ENCODE assay signal across 12 cellular contexts in the genomic region with DNA sequence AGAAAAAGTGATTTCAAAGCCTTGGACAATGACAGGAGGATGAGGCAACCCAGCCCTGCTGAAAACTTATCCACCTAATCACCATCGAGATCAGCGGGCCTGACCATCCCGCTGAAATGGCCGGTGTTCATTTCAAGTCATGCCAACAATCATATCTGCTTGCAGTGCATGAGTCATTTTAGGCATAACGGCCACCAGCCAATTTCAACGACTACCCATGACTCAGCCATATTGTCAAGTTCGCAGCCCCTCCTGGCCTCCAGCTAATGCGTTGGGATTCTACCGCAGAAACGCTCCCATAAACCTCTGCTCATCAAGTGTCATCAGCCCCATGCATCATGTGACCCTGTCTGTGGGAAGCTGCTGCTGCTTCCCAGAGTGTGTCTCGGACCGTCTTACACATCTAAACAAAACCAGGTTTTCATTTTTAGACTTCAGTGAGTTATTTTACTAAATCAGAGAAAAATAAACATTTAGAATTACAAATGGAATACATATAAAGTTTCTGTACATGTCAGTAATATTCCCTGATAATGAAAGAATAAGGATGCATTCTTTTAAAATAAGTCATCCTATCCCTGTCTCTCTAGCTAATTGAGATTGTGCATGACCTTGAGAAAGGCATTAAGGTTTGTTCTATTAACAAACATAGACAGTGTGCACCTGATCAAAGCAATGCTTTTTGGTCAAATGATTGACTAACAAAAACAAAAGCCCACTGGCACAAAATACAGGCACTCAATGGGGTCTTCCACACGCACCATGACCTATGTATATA.
A peak's percentile ranks its signal among the peaks of the same experiment; 100 is the strongest.
DNase-seq lines count a peak whose midpoint lies in the region; ATAC-seq and TF ChIP-seq lines count a peak whose summit lies in the region.
"Had no signal": no experiment of that assay in that cellular context is flagged by ENCODE, and none has a peak within 500 bp of the region (broad histone marks: within the 10 kb centered on the region; RNA-seq: fewer than 3 reads in every experiment).

No MANE protein-coding gene starts in this region.

- DNase-seq in AG09309 (ENCODE audit: low read depth) (peak; percentile 99), HUDEP-2 (lab: John Stamatoyannopoulos, UW; ENCODE audit: unreplicated experiment in 76 of 76) (peak in 54 of 76 experiments; percentile 4 to 90 (median 46)), adrenal gland (peak; percentile 67 to 92 (median 90)), iris pigment epithelial cell (ENCODE audit: low read depth) (peak; percentile 94), erythroblast (lab: John Stamatoyannopoulos, UW) (no peak), spleen (no peak), cerebellar cortex (ENCODE audit: low spot score) (no peak)
- DNase-seq: activated T-cell treated with anti-CD3 and anti-CD28 coated beads for 4 hours; CD4-positive, alpha-beta T cell; stimulated activated CD4-positive, alpha-beta T cell treated with anti-CD3 and anti-CD28 coated beads, Interleukin-2, amount 100 ng/mL, for 48 hours had no signal

- no peak overlapping the region for H3K4me3 ChIP-seq in AG09309 (ENCODE audit: control insufficient read depth, low read depth, low read length)
- no peak overlapping the region for H3K4me3 ChIP-seq in adrenal gland
- H3K4me3 ChIP-seq in spleen: no peak overlapping the region
- H3K4me3 ChIP-seq: neural progenitor cell had no signal

- ATAC-seq in HG03469 (IDR thresholded peaks at IDR 0.05; ENCODE audit: unreplicated experiment): no peak

- no peak for TF ChIP-seq POLR2A in adrenal gland (IDR thresholded peaks at IDR 0.05)
- no peak for TF ChIP-seq POLR2A in erythroblast (IDR thresholded peaks at IDR 0.05; ENCODE audit: low read length)
- TF ChIP-seq POLR2A in spleen (IDR thresholded peaks at IDR 0.05): no peak

- intact Hi-C loops in adrenal gland (cut with DNase I): no loop called here
- intact Hi-C loops in spleen (cut with DNase I; ENCODE audit: low total_unique reads): no loop called here

- WGBS in adrenal gland, 4 donors: 46 to 55% (median 52%) methylated on average over 9 to 13 of the region's 13 CpGs
- 89 to 96% (median 94%) methylated on average over 13 of the region's 13 CpGs for WGBS in spleen, 5 donors

- H3K27me3 ChIP-seq in adrenal gland: no peaks in the 10 kb centered on the region
- H3K27me3 ChIP-seq in spleen (replicated peaks in 1 of 7): no peaks in the 10 kb centered on the region
- H3K27me3 ChIP-seq: neural progenitor cell had no signal

- H3K36me3 ChIP-seq in adrenal gland (replicated peaks in 1 of 2) (no peaks in the 10 kb centered on the region), spleen (no peaks in the 10 kb centered on the region)
- H3K36me3 ChIP-seq: neural progenitor cell had no signal

- H3K9me3 ChIP-seq in adrenal gland (replicated peaks in 1 of 3) (no peaks in the 10 kb centered on the region), spleen (no peaks in the 10 kb centered on the region)

- TF ChIP-seq CTCF in AG09309 (IDR thresholded peaks at IDR 0.05; ENCODE audit: control insufficient read depth, insufficient read depth, low read depth, low read length, missing control alignments): no peak
- no peak for TF ChIP-seq CTCF in adrenal gland (IDR thresholded peaks at IDR 0.05)
- TF ChIP-seq CTCF in spleen (IDR thresholded peaks at IDR 0.05 in 8 of 11, conservative IDR thresholded peaks at IDR 0.05 in 3 of 11): no peak

- no peak overlapping the region for H3K27ac ChIP-seq in adrenal gland
- H3K27ac ChIP-seq in spleen: no peak overlapping the region
- H3K27ac ChIP-seq: neural progenitor cell had no signal

- H3K4me1 ChIP-seq in adrenal gland (replicated peaks in 1 of 2) (peaks cover 0 to 4% of the 10 kb centered on the region in 2 donors), spleen (no peaks in the 10 kb centered on the region)
- H3K4me1 ChIP-seq: neural progenitor cell had no signal

Comparison
In these comparisons a context has a peak if more than half of its experiments do, and no peak if none do; other contexts are left out.
1. DNase-seq: peak in AG09309 (single experiment), HUDEP-2 (54 of 76), adrenal gland (7 of 7) and iris pigment epithelial cell (single experiment); none in erythroblast (0 of 2), spleen (single experiment) and cerebellar cortex (single experiment).